ENCODE assay signal across 17 cellular contexts in genomic region chr13:28466151-28466550, GRCh38. TPM values are rescaled to one million over a fixed set of nuclear protein-coding genes. Genes with fewer than 3 reads are reported as not detected.
DNase-seq lines count a peak whose midpoint lies in the region; ATAC-seq and TF ChIP-seq lines count a peak whose summit lies in the region.
"Had no signal": no experiment of that assay in that cellular context is flagged by ENCODE, and none has a peak within 500 bp of the region (broad histone marks: within the 10 kb centered on the region; RNA-seq: fewer than 3 reads in every experiment).

No MANE protein-coding gene starts in this region.

- H3F3A ChIP-seq in GM23338 (replicated peaks; ENCODE audit: low read depth), result peaks cover 7% of the 10 kb centered on the region; the same call in 1 of the 2 replicates

- H2AFZ ChIP-seq in GM23338, result no peak overlapping the region

- TF ChIP-seq CTCF in GM23338 (conservative IDR thresholded peaks at IDR 0.05; ENCODE audit: low read depth in 2 of 2), result no peak
- no peak for TF ChIP-seq CTCF in endothelial cell (IDR thresholded peaks at IDR 0.05; ENCODE audit: unreplicated experiment)
- no peak for TF ChIP-seq CTCF in mucosa of descending colon (IDR thresholded peaks at IDR 0.05)

- H4K20me1 ChIP-seq in GM23338 (replicated peaks; ENCODE audit: insufficient read depth), result peaks cover 11% of the 10 kb centered on the region

- peaks cover 42% of the 10 kb centered on the region for H3K4me1 Mint-ChIP-seq in GM23338
- H3K4me1 Mint-ChIP-seq in endothelial cell (ENCODE audit: unreplicated experiment), result peaks cover 63% of the 10 kb centered on the region
- H3K4me1 Mint-ChIP-seq in CD8-positive, alpha-beta memory T cell, result no peaks in the 10 kb centered on the region
- H3K4me1 Mint-ChIP-seq: CD4-positive, CD25-positive, alpha-beta regulatory T cell had no signal

- H3K79me2 ChIP-seq in GM23338 (replicated peaks; ENCODE audit: insufficient read depth), result peaks cover 80% of the 10 kb centered on the region

- H3K4me1 ChIP-seq in GM23338 (ENCODE audit: insufficient read depth) (peaks cover 28% of the 10 kb centered on the region), mucosa of descending colon (ENCODE audit: low read depth) (no peaks in the 10 kb centered on the region)
- H3K4me1 ChIP-seq in CD8-positive, alpha-beta memory T cell (ENCODE audit: insufficient read depth, low read length), result no peaks in the 10 kb centered on the region

- peak overlapping the region; percentile 65 for H3K27ac ChIP-seq in GM23338 (ENCODE audit: low read depth)
- H3K27ac ChIP-seq in CD8-positive, alpha-beta memory T cell (ENCODE audit: low read depth, low read length), result no peak overlapping the region

- CTCF ChIA-PET in CD8-positive, alpha-beta memory T cell (lab: Charles Lee), result no interaction called here

- H3K36me3 ChIP-seq in GM23338 (ENCODE audit: insufficient read depth), result peaks cover 36% of the 10 kb centered on the region
- H3K36me3 ChIP-seq in mucosa of descending colon (ENCODE audit: low read depth), result no peaks in the 10 kb centered on the region
- no peaks in the 10 kb centered on the region for H3K36me3 ChIP-seq in CD8-positive, alpha-beta memory T cell (ENCODE audit: insufficient read depth, low read length)

- H3K4me3 Mint-ChIP-seq in GM23338, result no peak overlapping the region; the same call in 2 of the 3 replicates
- H3K4me3 Mint-ChIP-seq in endothelial cell (ENCODE audit: unreplicated experiment), result peak overlapping the region; percentile 28
- H3K4me3 Mint-ChIP-seq in CD8-positive, alpha-beta memory T cell, result no peak overlapping the region
- H3K4me3 Mint-ChIP-seq: CD4-positive, CD25-positive, alpha-beta regulatory T cell had no signal

- H3K4me3 ChIP-seq in GM23338 (no peak overlapping the region), mucosa of descending colon (no peak overlapping the region)
- no peak overlapping the region for H3K4me3 ChIP-seq in CD8-positive, alpha-beta memory T cell (ENCODE audit: low read length)
- H3K4me3 ChIP-seq: BLaER1 treated with 17β-estradiol and CSF1 and Interleukin-3, amounts not matched to agents 10 nM and 100 nM had no signal

- peaks cover 4% of the 10 kb centered on the region for H3K27me3 Mint-ChIP-seq in GM23338 (ENCODE audit: insufficient read depth, low read depth, poor library complexity)
- H3K27me3 Mint-ChIP-seq in endothelial cell (ENCODE audit: unreplicated experiment), result peaks cover 3% of the 10 kb centered on the region
- peaks cover 6 to 48% of the 10 kb centered on the region in 2 donors for H3K27me3 Mint-ChIP-seq in CD8-positive, alpha-beta memory T cell

- H3K27ac Mint-ChIP-seq in GM23338 (0 out of 2 replicates have a peak overlapping the region, but pooled peaks have one; percentile 6), endothelial cell (ENCODE audit: unreplicated experiment) (peak overlapping the region; percentile 25)
- H3K27ac Mint-ChIP-seq in CD8-positive, alpha-beta memory T cell, result no peak overlapping the region
- H3K27ac Mint-ChIP-seq: CD4-positive, CD25-positive, alpha-beta regulatory T cell had no signal

- DNase-seq in GM23338 (ENCODE audit: low spot score) (no peak), LoVo (ENCODE audit: low spot score) (peak; percentile 71), endothelial cell (ENCODE audit: low spot score) (no peak), mucosa of descending colon (no peak), KG1 (lab: John Stamatoyannopoulos, UW) (no peak), NOMO-1 treated with dmso at 0.1 percent for 144 hours (lab: John Stamatoyannopoulos, UW; ENCODE audit: unreplicated experiment) (no peak)
- DNase-seq in CD8-positive, alpha-beta memory T cell, result no peak
- DNase-seq: ACHN; Calu3; CD4-positive, CD25-positive, alpha-beta regulatory T cell; DMS153; DMS79 treated with DMSO at 0.1 percent for 48 hours; EL had no signal

- H3K4me2 ChIP-seq in GM23338, result no peak overlapping the region

- no peaks in the 10 kb centered on the region; the same call in 2 of the 3 replicates for H3K9me3 Mint-ChIP-seq in GM23338
- no peaks in the 10 kb centered on the region for H3K9me3 Mint-ChIP-seq in endothelial cell (ENCODE audit: unreplicated experiment)
- peaks cover 0 to 4% (median 0%) of the 10 kb centered on the region in 5 donors for H3K9me3 Mint-ChIP-seq in CD8-positive, alpha-beta memory T cell
- H3K9me3 Mint-ChIP-seq: CD4-positive, CD25-positive, alpha-beta regulatory T cell had no signal

- no peaks in the 10 kb centered on the region for H3K27me3 ChIP-seq in GM23338 (ENCODE audit: insufficient read depth)
- no peaks in the 10 kb centered on the region for H3K27me3 ChIP-seq in CD8-positive, alpha-beta memory T cell (ENCODE audit: insufficient read depth, low read length, poor library complexity, severe bottlenecking)
- H3K27me3 ChIP-seq: BLaER1 treated with 17β-estradiol and CSF1 and Interleukin-3, amounts not matched to agents 10 nM and 100 nM had no signal

- no peaks in the 10 kb centered on the region for H3K9me3 ChIP-seq in mucosa of descending colon
- H3K9me3 ChIP-seq in CD8-positive, alpha-beta memory T cell (ENCODE audit: low read length), result no peaks in the 10 kb centered on the region

- intact Hi-C loops in mucosa of descending colon (cut with DNase I, micrococcal nuclease), result no loop called here

- H3K9me2 ChIP-seq in GM23338 (ENCODE audit: insufficient read depth), result no peaks in the 10 kb centered on the region

- H3K36me3 Mint-ChIP-seq in GM23338 (ENCODE audit: low read depth), result peaks cover 85% of the 10 kb centered on the region
- H3K36me3 Mint-ChIP-seq in endothelial cell (ENCODE audit: low read depth, unreplicated experiment), result peaks cover 59% of the 10 kb centered on the region
- H3K36me3 Mint-ChIP-seq in CD8-positive, alpha-beta memory T cell, result no peaks in the 10 kb centered on the region
- H3K36me3 Mint-ChIP-seq: CD4-positive, CD25-positive, alpha-beta regulatory T cell had no signal

- POLR2A ChIA-PET in CD8-positive, alpha-beta memory T cell (lab: Charles Lee), result no interaction called here

- ATAC-seq in GM23338 (no peak), mucosa of descending colon (peak; percentile 89), GM19455 (IDR thresholded peaks at IDR 0.05; ENCODE audit: unreplicated experiment) (no peak)
- ATAC-seq: HCT116, HepG2 had no signal

TF ChIP-seq in GM23338, 12 proteins besides CTCF, POLR2A, EP300 and RAD21:
- TF ChIP-seq POLR2AphosphoS5 (IDR thresholded peaks at IDR 0.05; ENCODE audit: low read depth) (no peak), ZNF331 (CRISPR knock-in tag; IDR thresholded peaks at IDR 0.05; ENCODE audit: low read depth) (no peak)
TF ChIP-seq in GM23338: peak in this region for 0.

RNA-seq across cellular contexts. Expression of gene FLT1, which starts 28.8 kb away (rescaled TPM):
- total RNA-seq in GM23338 (2014; rRNA removed; shearing (Covaris generic)), result 112 and 116 TPM in 2 replicates
- 22.3 and 26.8 TPM in 2 replicates for polyA plus RNA-seq in GM23338 (2016; fragmentation: Nextera tagmentation; extraction: Ambion mirVana)
- total RNA-seq in endothelial cell (ENCODE audit: unreplicated experiment) (759 TPM), mucosa of descending colon (1 to 10 TPM; 3.8 to 9.2 (median 4.0) TPM)
- 1 to 10 TPM; 2.4 to 2.7 TPM for total RNA-seq in CD8-positive, alpha-beta memory T cell
- not detected for polyA plus RNA-seq in CD8-positive, alpha-beta memory T cell
- total RNA-seq: Calu3 had no signal
- polyA plus RNA-seq: HepG2 had no signal

Comparison
In these comparisons a context has a peak if more than half of its experiments do, and no peak if none do; other contexts are left out.
1. H3K27ac Mint-ChIP-seq: peak in GM23338 (single experiment) and endothelial cell (single experiment); none in CD8-positive, alpha-beta memory T cell (0 of 8).
2. RNA of gene FLT1, which starts 28.8 kb away (total RNA-seq): 759 TPM in endothelial cell (single experiment) and 112 to 116 TPM in GM23338; 3.8 to 9.2 TPM in mucosa of descending colon and 2.4 to 2.7 TPM in CD8-positive, alpha-beta memory T cell; every median in the first group is over 10 times any median in the second.